28 cellular contexts compared by ENCODE assay signal in the genomic region with DNA sequence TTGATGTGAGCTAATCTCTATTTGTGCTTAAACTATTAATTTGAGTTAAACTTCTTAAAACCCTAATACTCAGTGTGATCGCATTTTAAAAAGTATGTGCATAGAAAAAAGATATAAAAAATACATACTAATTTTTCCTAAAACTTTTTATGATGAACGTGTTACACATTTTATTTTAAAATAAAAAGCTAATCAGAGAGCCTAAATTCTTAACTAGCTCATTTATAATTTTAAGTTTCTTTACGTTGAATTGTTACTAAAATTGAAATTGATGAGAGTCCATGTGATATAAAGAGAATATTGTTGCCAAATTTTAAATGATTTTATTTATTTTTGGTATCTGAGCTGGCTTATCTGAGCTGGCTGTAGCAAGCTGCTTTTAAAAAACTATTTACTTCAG.
"Had no signal": no experiment of that assay in that cellular context is flagged by ENCODE, and none has a peak within 500 bp of the region (broad histone marks: within the 10 kb centered on the region; RNA-seq: fewer than 3 reads in every experiment).

No MANE protein-coding gene starts in this region.

- H3K9me3 ChIP-seq: gastroesophageal sphincter, heart right ventricle, ovary, right lobe of liver, suprapubic skin, transverse colon, upper lobe of right lung, uterus had no signal

- FAIRE-seq: small intestine had no signal

- H3K27ac ChIP-seq: gastroesophageal sphincter, ovary, right lobe of liver, suprapubic skin, transverse colon, upper lobe of right lung had no signal

- H3K4me3 ChIP-seq: gastroesophageal sphincter, heart right ventricle, lung, ovary, right lobe of liver, suprapubic skin, transverse colon, upper lobe of right lung, uterus had no signal

- H3K36me3 ChIP-seq: gastroesophageal sphincter, heart right ventricle, ovary, right lobe of liver, suprapubic skin, transverse colon, upper lobe of right lung, uterus had no signal

- H3K27me3 ChIP-seq: gastroesophageal sphincter, heart right ventricle, ovary, right lobe of liver, suprapubic skin, transverse colon, upper lobe of right lung, uterus had no signal

- DNase-seq: cortex of kidney; effector memory CD8-positive, alpha-beta T cell; glutamatergic neuron; heart right ventricle; hippocampal formation; islet precursor cell; kidney glomerular epithelial cell; left colon; left ventricle myocardium superior; natural killer cell; occipital lobe; ovary; posterior cingulate gyrus; retina; right lobe of liver; small intestine; stimulated activated CD4-positive, alpha-beta T cell treated with anti-CD3 and anti-CD28 coated beads, Interleukin-12 subunit alpha, Interleukin-12 subunit beta, amount 100 ng/mL, for 4 hours; stimulated activated CD4-positive, alpha-beta T cell treated with anti-CD3 and anti-CD28 coated beads, Interleukin-1b, Interleukin-23, amount 100 ng/mL, for 48 hours; stimulated activated CD4-positive, alpha-beta T cell treated with anti-CD3 and anti-CD28 coated beads, Interleukin-4, amount 100 ng/mL, for 1 hour; stimulated activated CD8-positive, alpha-beta memory T cell treated with anti-CD3 and anti-CD28 coated beads, Interleukin-4, amount 100 ng/mL, for 48 hours; stimulated activated naive CD4-positive, alpha-beta T cell; stimulated activated naive CD8-positive, alpha-beta T cell treated with anti-CD3 and anti-CD28 coated beads, Interleukin-15, amount 100 ng/mL, for 72 hours; transverse colon; upper lobe of right lung; uterus had no signal
